16 cellular contexts compared by ENCODE assay signal in genomic region chr11:1054143-1055108, GRCh38. TPM values are rescaled to one million over a fixed set of nuclear protein-coding genes. Genes with fewer than 3 reads are reported as not detected.
DNase-seq lines count a peak whose midpoint lies in the region; ATAC-seq, FAIRE-seq and TF ChIP-seq lines count a peak whose summit lies in the region.
"Had no signal": no experiment of that assay in that cellular context is flagged by ENCODE, and none has a peak within 500 bp of the region (broad histone marks: within the 10 kb centered on the region; RNA-seq: fewer than 3 reads in every experiment).

No MANE protein-coding gene starts in this region.

- WGBS in psoas muscle, 3 donors: 22 to 28% (median 25%) methylated on average over 25 of the region's 25 CpGs

- H3K36me3 ChIP-seq in endothelial cell of umbilical vein (ENCODE audit: control insufficient read depth in 2 of 2, extremely low read depth in 1 of 2, insufficient read depth in 2 of 2, low read length in 2 of 2) (no peaks in the 10 kb centered on the region), psoas muscle (ENCODE audit: insufficient read depth in 1 of 2, low read depth in 1 of 2) (no peaks in the 10 kb centered on the region)
- H3K36me3 ChIP-seq: cardiac muscle cell, esophagus squamous epithelium had no signal

- H3K4me3 Mint-ChIP-seq in effector memory CD8-positive, alpha-beta T cell: no peak overlapping the region
- H3K4me3 Mint-ChIP-seq: activated CD4-positive, alpha-beta T cell treated with anti-CD3 and anti-CD28 coated beads for 36 hours; naive B cell had no signal

- CTCF ChIA-PET in endothelial cell of umbilical vein (lab: Charles Lee): interaction anchor here (0.9 to 1.9 kb wide), 3 partner anchors 10 to 520 kb away, joined by 4 to 5 read pairs (median 5); no protein-coding TSS in a partner anchor

- no peaks in the 10 kb centered on the region for H4K20me1 ChIP-seq in endothelial cell of umbilical vein (replicated peaks; ENCODE audit: control insufficient read depth, extremely low read depth, insufficient read depth, low read length)

- no peaks in the 10 kb centered on the region for H3K9me3 Mint-ChIP-seq in effector memory CD8-positive, alpha-beta T cell
- H3K9me3 Mint-ChIP-seq: naive B cell had no signal

- H3K27me3 ChIP-seq in endothelial cell of umbilical vein (ENCODE audit: control insufficient read depth in 2 of 2, insufficient read depth in 2 of 2, low read length in 2 of 2) (no peaks in the 10 kb centered on the region), psoas muscle (ENCODE audit: insufficient read depth in 3 of 3, low read length in 2 of 3) (peaks cover 0 to 26% (median 9%) of the 10 kb centered on the region in 3 donors)
- H3K27me3 ChIP-seq: cardiac muscle cell had no signal

- H3K4me2 ChIP-seq in endothelial cell of umbilical vein (ENCODE audit: insufficient read depth, low read length): no peak overlapping the region

- H3K79me2 ChIP-seq in endothelial cell of umbilical vein (ENCODE audit: control insufficient read depth, insufficient read depth, low read length): no peaks in the 10 kb centered on the region

- no peak for TF ChIP-seq CTCF in endothelial cell of umbilical vein (IDR thresholded peaks at IDR 0.05; ENCODE audit: extremely low read depth in 1 of 2, insufficient read depth in 1 of 2, low read depth in 1 of 2, low read length in 2 of 2)
- TF ChIP-seq CTCF in psoas muscle (IDR thresholded peaks at IDR 0.05): no peak

- dilution Hi-C loops in endothelial cell of umbilical vein (cut with MboI; ENCODE audit: extremely low pct_ligation_motif_present, low sequenced_read_pairs): no loop called here

- no peak for TF ChIP-seq POLR2A in endothelial cell of umbilical vein (IDR thresholded peaks at IDR 0.05; ENCODE audit: low read depth, low read length)

- peaks cover 32 to 79% of the 10 kb centered on the region in 2 donors for H3K27me3 Mint-ChIP-seq in effector memory CD8-positive, alpha-beta T cell
- H3K27me3 Mint-ChIP-seq: activated CD4-positive, alpha-beta T cell treated with anti-CD3 and anti-CD28 coated beads for 36 hours had no signal

- H3K4me1 ChIP-seq in endothelial cell of umbilical vein (ENCODE audit: control insufficient read depth, extremely low read depth, insufficient read depth, low read length) (no peaks in the 10 kb centered on the region), psoas muscle (no peaks in the 10 kb centered on the region)

- H3K9me3 ChIP-seq in endothelial cell of umbilical vein (replicated peaks; ENCODE audit: control insufficient read depth, insufficient read depth, low read length): no peaks in the 10 kb centered on the region
- H3K9me3 ChIP-seq in psoas muscle: no peaks in the 10 kb centered on the region
- H3K9me3 ChIP-seq: esophagus squamous epithelium had no signal

- no TSS peak for BruUV-seq in endothelial cell of umbilical vein (replicated peaks; lab: Mats Ljungman, UMichigan)

- POLR2A ChIA-PET in endothelial cell of umbilical vein (lab: Charles Lee): interaction anchor here (0.6 kb wide), 1 partner anchor 512 kb away, joined by 4 read pairs; no protein-coding TSS in a partner anchor

- H3K27ac ChIP-seq in endothelial cell of umbilical vein (ENCODE audit: insufficient read depth, low read depth, low read length): no peak overlapping the region
- H3K27ac ChIP-seq in psoas muscle: no peak overlapping the region
- H3K27ac ChIP-seq: cardiac muscle cell, esophagus squamous epithelium had no signal

- no peak overlapping the region for H3K27ac Mint-ChIP-seq in effector memory CD8-positive, alpha-beta T cell
- H3K27ac Mint-ChIP-seq: activated CD4-positive, alpha-beta T cell treated with anti-CD3 and anti-CD28 coated beads for 36 hours; naive B cell had no signal

- peaks cover 5% of the 10 kb centered on the region for H3K36me3 Mint-ChIP-seq in effector memory CD8-positive, alpha-beta T cell (ENCODE audit: insufficient read depth)
- H3K36me3 Mint-ChIP-seq: naive B cell had no signal

- no peak for ATAC-seq in psoas muscle
- ATAC-seq in effector memory CD8-positive, alpha-beta T cell (replicated peaks): no peak
- ATAC-seq: activated CD4-positive, alpha-beta T cell treated with anti-CD3 and anti-CD28 coated beads for 36 hours had no signal

- FAIRE-seq in endothelial cell of umbilical vein (lab: Jason Lieb, UNC): no peak

- peaks cover 0 to 4% of the 10 kb centered on the region in 2 donors for H3K4me1 Mint-ChIP-seq in effector memory CD8-positive, alpha-beta T cell (ENCODE audit: low read depth in 2 of 2)
- H3K4me1 Mint-ChIP-seq: activated CD4-positive, alpha-beta T cell treated with anti-CD3 and anti-CD28 coated beads for 36 hours had no signal

- DNase-seq in NCI-H2196 (lab: John Stamatoyannopoulos, UW; ENCODE audit: unreplicated experiment) (peak; percentile 5), NCI-H2196 treated with DMSO at 0.1 percent for 48 hours (lab: John Stamatoyannopoulos, UW; ENCODE audit: unreplicated experiment) (no peak), LHCN-M2 (ENCODE audit: low read depth) (peak; percentile 12), endothelial cell of umbilical vein (ENCODE audit: low read depth, low spot score) (peak; percentile 6), psoas muscle (peak; percentile 8 to 39), ecto neural progenitor cell (ENCODE audit: low spot score) (no peak), middle frontal gyrus (ENCODE audit: extremely low spot score, low spot score) (no peak)
- DNase-seq in effector memory CD8-positive, alpha-beta T cell: no peak
- DNase-seq: activated CD4-positive, alpha-beta T cell treated with anti-CD3 and anti-CD28 coated beads for 36 hours; activated gamma-delta T cell; DND-41; esophagus squamous epithelium; naive B cell had no signal

- intact Hi-C loops in endothelial cell of umbilical vein (cut with micrococcal nuclease): loop anchor here (5.0 kb wide), 1 partner anchor 142 kb away; the partner anchor contains the start of gene CHID1
- intact Hi-C loops in psoas muscle (cut with DNase I): loop anchor here (5.0 kb wide), 2 partner anchors 77 to 127 kb away; partner anchors contain the start of gene AP2A2 (in 2 of the 2)

- no peaks in the 10 kb centered on the region for H3K9me1 ChIP-seq in endothelial cell of umbilical vein (replicated peaks; ENCODE audit: control insufficient read depth, extremely low read depth, insufficient read depth, low read length)

- H3K9ac ChIP-seq in endothelial cell of umbilical vein (replicated peaks; ENCODE audit: extremely low read depth, insufficient read depth, low read length): no peak overlapping the region

- H2AFZ ChIP-seq in endothelial cell of umbilical vein (ENCODE audit: low read depth, low read length): no peak overlapping the region

- H3K4me3 ChIP-seq in endothelial cell of umbilical vein (replicated peaks in 1 of 3; ENCODE audit: insufficient read depth in 1 of 3, low read depth in 1 of 3, low read length in 3 of 3): no peak overlapping the region
- H3K4me3 ChIP-seq in psoas muscle: no peak overlapping the region
- H3K4me3 ChIP-seq: cardiac muscle cell, esophagus squamous epithelium had no signal

TF ChIP-seq in endothelial cell of umbilical vein, 7 proteins besides CTCF, POLR2A, EP300 and RAD21:
- TF ChIP-seq JUN (IDR thresholded peaks at IDR 0.05; ENCODE audit: borderline replicate concordance, insufficient read depth, insufficient read length, low read depth) (no peak), FOS (IDR thresholded peaks at IDR 0.05; ENCODE audit: borderline replicate concordance, insufficient read depth, low read length) (no peak), GATA2 (IDR thresholded peaks at IDR 0.05; ENCODE audit: insufficient read depth, insufficient read length, low read depth, low read length) (no peak), EZH2 (IDR thresholded peaks at IDR 0.05; ENCODE audit: borderline replicate concordance, low read depth, low read length, severe bottlenecking) (no peak), MYC (IDR thresholded peaks at IDR 0.05; ENCODE audit: low read depth, low read length) (no peak), POLR2AphosphoS5 (IDR thresholded peaks at IDR 0.05; ENCODE audit: insufficient read depth, low read depth, low read length) (no peak)

RNA-seq across cellular contexts. Expression of gene MUC6, which starts 17.9 kb away (rescaled TPM):
- total RNA-seq in LHCN-M2 (2014; rRNA removed) (not detected in 2 replicates), endothelial cell of umbilical vein (not detected in 2 replicates), psoas muscle (not detected)
- polyA plus RNA-seq in LHCN-M2 (2012): 0.05 TPM
- polyA plus RNA-seq in endothelial cell of umbilical vein (not detected in 2 replicates), psoas muscle (under 1 TPM; under 0.01 to 0.04 (median 0.01) TPM)
- polyA plus RNA-seq in endothelial cell of umbilical vein (2011; cell fraction: cytosol; rRNA removed): not detected in 2 replicates
- polyA plus RNA-seq in endothelial cell of umbilical vein (2011; cell fraction: nucleus; rRNA removed): not detected in 2 replicates
- 0.11 and 0.27 TPM in 2 replicates for polyA plus RNA-seq in endothelial cell of umbilical vein (2012)
- polyA minus RNA-seq in endothelial cell of umbilical vein: not detected in 2 replicates
- polyA minus RNA-seq in endothelial cell of umbilical vein (2011; cell fraction: cytosol; rRNA and poly(A)+ RNA removed): not detected
- polyA minus RNA-seq in endothelial cell of umbilical vein (2011; cell fraction: nucleus; rRNA and poly(A)+ RNA removed): not detected in 2 replicates
- total RNA-seq: activated CD4-positive, alpha-beta T cell treated with anti-CD3 and anti-CD28 coated beads for 36 hours; cardiac muscle cell; SK-MEL-5; urinary bladder had no signal
- polyA plus RNA-seq: cardiac muscle cell, urinary bladder had no signal

RNA-seq across cellular contexts. Expression of gene MUC2, which starts 20.2 kb away (rescaled TPM):
- total RNA-seq in LHCN-M2 (2014; rRNA removed): not detected in 2 replicates
- not detected for polyA plus RNA-seq in LHCN-M2 (2012)
- not detected in 2 replicates for total RNA-seq in endothelial cell of umbilical vein
- not detected in 2 replicates for polyA plus RNA-seq in endothelial cell of umbilical vein
- polyA plus RNA-seq in endothelial cell of umbilical vein (2011; cell fraction: cytosol; rRNA removed): not detected in 2 replicates
- not detected in 2 replicates for polyA plus RNA-seq in endothelial cell of umbilical vein (2011; cell fraction: nucleus; rRNA removed)
- 0.01 TPM in 1 of 2 replicates, not detected in the other for polyA plus RNA-seq in endothelial cell of umbilical vein (2012)
- not detected in 2 replicates for polyA minus RNA-seq in endothelial cell of umbilical vein
- polyA minus RNA-seq in endothelial cell of umbilical vein (2011; cell fraction: cytosol; rRNA and poly(A)+ RNA removed): not detected
- not detected in 2 replicates for polyA minus RNA-seq in endothelial cell of umbilical vein (2011; cell fraction: nucleus; rRNA and poly(A)+ RNA removed)
- total RNA-seq in psoas muscle: under 1 TPM in 3 of 4 donors, not detected in 1; 0.02 to 0.44 (median 0.04) TPM
- under 1 TPM in 2 of 3 donors, not detected in 1; under 0.01 to 0.01 TPM for polyA plus RNA-seq in psoas muscle
- total RNA-seq: activated CD4-positive, alpha-beta T cell treated with anti-CD3 and anti-CD28 coated beads for 36 hours; SK-MEL-5; urinary bladder had no signal
- polyA plus RNA-seq: cardiac muscle cell had no signal

Comparison
In these comparisons a context has a peak if more than half of its experiments do, and no peak if none do; other contexts are left out.
1. DNase-seq: peak in NCI-H2196 (single experiment), LHCN-M2 (single experiment), endothelial cell of umbilical vein (single experiment) and psoas muscle (2 of 2); none in NCI-H2196 treated with DMSO at 0.1 percent for 48 hours (single experiment), ecto neural progenitor cell (single experiment), effector memory CD8-positive, alpha-beta T cell (0 of 3) and middle frontal gyrus (single experiment).